10 cellular contexts compared by ENCODE assay signal in genomic region chr6:151374024-151374423, GRCh38. TPM values are rescaled to one million over a fixed set of nuclear protein-coding genes. Genes with fewer than 3 reads are reported as not detected.
DNase-seq lines count a peak whose midpoint lies in the region; ATAC-seq lines count a peak whose summit lies in the region.
"Had no signal": no experiment of that assay in that cellular context is flagged by ENCODE, and none has a peak within 500 bp of the region (broad histone marks: within the 10 kb centered on the region; RNA-seq: fewer than 3 reads in every experiment).

No MANE protein-coding gene starts in this region.

- peak overlapping the region; percentile 69 for H3K4me3 Mint-ChIP-seq in activated CD4-positive, alpha-beta T cell treated with anti-CD3 and anti-CD28 coated beads, Interleukin-2, amount 10 ng/mL, durations not matched to agents 7 days and 5 days
- H3K4me3 Mint-ChIP-seq in T-helper 17 cell, result peak overlapping the region; percentile 33

- H3K4me3 ChIP-seq in skin epidermis, result no peak overlapping the region
- H3K4me3 ChIP-seq: pancreas had no signal

- H3K9me3 Mint-ChIP-seq in activated CD4-positive, alpha-beta T cell treated with anti-CD3 and anti-CD28 coated beads, Interleukin-2, amount 10 ng/mL, durations not matched to agents 7 days and 5 days, result no peaks in the 10 kb centered on the region

- peaks cover 38% of the 10 kb centered on the region for H3K36me3 Mint-ChIP-seq in activated CD4-positive, alpha-beta T cell treated with anti-CD3 and anti-CD28 coated beads, Interleukin-2, amount 10 ng/mL, durations not matched to agents 7 days and 5 days (ENCODE audit: low read depth)
- peaks cover 14% of the 10 kb centered on the region for H3K36me3 Mint-ChIP-seq in T-helper 17 cell (ENCODE audit: low read depth)

- CTCF ChIA-PET in activated CD4-positive, alpha-beta T cell treated with anti-CD3 and anti-CD28 coated beads, Interleukin-2, amount 10 ng/mL, durations not matched to agents 7 days and 5 days (lab: Charles Lee), result interaction anchor here (0.6 to 2.7 kb wide), 4 partner anchors 9 to 34 kb away, joined by 3 to 8 read pairs (median 3); no protein-coding TSS in a partner anchor

- H3K27me3 Mint-ChIP-seq in activated CD4-positive, alpha-beta T cell treated with anti-CD3 and anti-CD28 coated beads, Interleukin-2, amount 10 ng/mL, durations not matched to agents 7 days and 5 days, result no peaks in the 10 kb centered on the region
- H3K27me3 Mint-ChIP-seq in T-helper 17 cell, result no peaks in the 10 kb centered on the region

- H3K4me1 Mint-ChIP-seq in activated CD4-positive, alpha-beta T cell treated with anti-CD3 and anti-CD28 coated beads, Interleukin-2, amount 10 ng/mL, durations not matched to agents 7 days and 5 days, result peaks cover 71% of the 10 kb centered on the region
- peaks cover 57% of the 10 kb centered on the region for H3K4me1 Mint-ChIP-seq in T-helper 17 cell

- H3K9me3 ChIP-seq in T-helper 17 cell (ENCODE audit: control insufficient read depth, low read length, poor library complexity, severe bottlenecking), result no peaks in the 10 kb centered on the region
- H3K9me3 ChIP-seq: pancreas had no signal

- no peak for DNase-seq in activated CD4-positive, alpha-beta T cell treated with anti-CD3 and anti-CD28 coated beads, Interleukin-2, amount 10 ng/mL, durations not matched to agents 7 days and 5 days
- no peak for DNase-seq in activated CD4-positive, alpha-beta T cell treated with anti-CD3 and anti-CD28 coated beads, Interleukin-2, amount 50 U/mL, for 1 hour
- DNase-seq in T-helper 17 cell (no peak), Right ventricle myocardium superior (no peak)
- DNase-seq: glutamatergic neuron, pancreas had no signal

- no peak for ATAC-seq in T-helper 17 cell
- peak; percentile 67 for ATAC-seq in Right ventricle myocardium superior (ENCODE audit: poor library complexity)
- ATAC-seq in GM18868 (IDR thresholded peaks at IDR 0.05; ENCODE audit: unreplicated experiment), result no peak
- no peak for ATAC-seq in GM18511 (IDR thresholded peaks at IDR 0.05; ENCODE audit: unreplicated experiment)
- ATAC-seq in HG03095 (IDR thresholded peaks at IDR 0.05; ENCODE audit: unreplicated experiment), result no peak

- peak overlapping the region in 11 of 21 experiments; percentile 5 to 73 (median 39) for H3K27ac ChIP-seq in skin epidermis
- H3K27ac ChIP-seq: pancreas had no signal

- POLR2A ChIA-PET in activated CD4-positive, alpha-beta T cell treated with anti-CD3 and anti-CD28 coated beads, Interleukin-2, amount 10 ng/mL, durations not matched to agents 7 days and 5 days (lab: Charles Lee), result interaction anchor here (1.0 kb wide), 1 partner anchor 16 kb away, joined by 4 read pairs; no protein-coding TSS in a partner anchor

- intact Hi-C loops in Right ventricle myocardium superior (cut with DNase I), result no loop called here

- peak overlapping the region; percentile 92 for H3K27ac Mint-ChIP-seq in activated CD4-positive, alpha-beta T cell treated with anti-CD3 and anti-CD28 coated beads, Interleukin-2, amount 10 ng/mL, durations not matched to agents 7 days and 5 days
- peak overlapping the region; percentile 84 for H3K27ac Mint-ChIP-seq in T-helper 17 cell

RNA-seq across cellular contexts. Expression of gene ZBTB2, which starts 17.3 kb away (rescaled TPM):
- 10 to 100 TPM; 23.5 to 28.3 TPM for total RNA-seq in activated CD4-positive, alpha-beta T cell treated with anti-CD3 and anti-CD28 coated beads, Interleukin-2, amount 10 ng/mL, durations not matched to agents 7 days and 5 days
- 10 to 100 TPM; 23.5 to 29.2 TPM for total RNA-seq in T-helper 17 cell
- total RNA-seq in Right ventricle myocardium superior, result 4.1 TPM
